Comparison of ENCODE assay signal across 1 cellular context in the genomic region with DNA sequence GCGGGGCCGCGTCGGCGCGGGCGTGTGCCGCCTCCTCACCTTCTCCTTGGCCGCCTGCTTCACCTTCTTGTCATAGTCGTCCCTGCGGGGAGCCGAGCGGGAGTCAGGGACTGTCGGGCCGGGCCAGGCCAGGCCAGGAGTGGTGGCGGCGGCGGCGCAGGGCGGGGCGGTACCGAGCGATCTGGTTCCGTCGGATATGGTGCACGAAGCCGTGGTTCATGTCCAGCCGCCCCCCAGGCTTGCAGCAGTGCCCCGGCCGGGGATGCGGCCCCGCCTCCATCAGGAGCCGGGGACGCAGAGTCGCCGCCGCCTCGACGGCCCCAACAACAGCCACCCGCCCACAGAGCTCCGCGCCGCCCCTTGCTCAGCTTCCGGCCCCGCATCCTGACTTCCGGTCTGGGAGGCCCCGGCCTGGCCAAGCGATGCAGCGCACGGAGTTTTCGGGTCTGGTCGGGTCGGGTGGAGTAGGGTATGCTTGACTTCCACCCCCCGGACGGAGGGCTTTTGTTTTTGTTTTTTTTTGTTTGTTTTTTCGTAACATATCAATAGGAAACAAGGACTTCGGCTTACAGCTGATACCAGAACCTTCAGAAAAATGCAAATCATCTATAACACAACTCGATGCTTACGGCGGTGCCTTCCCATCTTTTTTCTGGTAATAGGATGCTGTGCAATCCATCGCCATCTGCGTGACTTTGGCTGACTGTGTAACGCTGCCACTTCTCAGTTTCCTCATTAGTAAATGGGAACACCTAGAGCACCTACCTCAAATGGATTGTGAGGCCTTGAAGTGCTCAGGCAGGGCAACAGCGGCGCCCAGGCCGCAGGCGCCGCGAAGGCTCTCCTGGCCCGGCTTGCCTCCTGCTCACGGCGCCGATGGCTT.
TF ChIP-seq lines count a peak whose summit lies in the region.

Gene C2orf68 (minus strand): TSS at position 362 of the 883 bp plus-strand sequence. CDS start 82 bp downstream, at position 280.

TF ChIP-seq in HepG2, 621 proteins besides CTCF, POLR2A, EP300 and RAD21 (continued from another document and continues in another):
- TF ChIP-seq, protein P1, sequence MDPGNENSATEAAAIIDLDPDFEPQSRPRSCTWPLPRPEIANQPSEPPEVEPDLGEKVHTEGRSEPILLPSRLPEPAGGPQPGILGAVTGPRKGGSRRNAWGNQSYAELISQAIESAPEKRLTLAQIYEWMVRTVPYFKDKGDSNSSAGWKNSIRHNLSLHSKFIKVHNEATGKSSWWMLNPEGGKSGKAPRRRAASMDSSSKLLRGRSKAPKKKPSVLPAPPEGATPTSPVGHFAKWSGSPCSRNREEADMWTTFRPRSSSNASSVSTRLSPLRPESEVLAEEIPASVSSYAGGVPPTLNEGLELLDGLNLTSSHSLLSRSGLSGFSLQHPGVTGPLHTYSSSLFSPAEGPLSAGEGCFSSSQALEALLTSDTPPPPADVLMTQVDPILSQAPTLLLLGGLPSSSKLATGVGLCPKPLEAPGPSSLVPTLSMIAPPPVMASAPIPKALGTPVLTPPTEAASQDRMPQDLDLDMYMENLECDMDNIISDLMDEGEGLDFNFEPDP (CRISPR knock-in tag; conservative IDR thresholded peaks at IDR 0.05): no peak
- no peak for TF ChIP-seq ZBTB7A (CRISPR knock-in tag; IDR thresholded peaks at IDR 0.05)
- no peak for TF ChIP-seq ATF1 (CRISPR knock-in tag; IDR thresholded peaks at IDR 0.05)
- TF ChIP-seq, protein P2, sequence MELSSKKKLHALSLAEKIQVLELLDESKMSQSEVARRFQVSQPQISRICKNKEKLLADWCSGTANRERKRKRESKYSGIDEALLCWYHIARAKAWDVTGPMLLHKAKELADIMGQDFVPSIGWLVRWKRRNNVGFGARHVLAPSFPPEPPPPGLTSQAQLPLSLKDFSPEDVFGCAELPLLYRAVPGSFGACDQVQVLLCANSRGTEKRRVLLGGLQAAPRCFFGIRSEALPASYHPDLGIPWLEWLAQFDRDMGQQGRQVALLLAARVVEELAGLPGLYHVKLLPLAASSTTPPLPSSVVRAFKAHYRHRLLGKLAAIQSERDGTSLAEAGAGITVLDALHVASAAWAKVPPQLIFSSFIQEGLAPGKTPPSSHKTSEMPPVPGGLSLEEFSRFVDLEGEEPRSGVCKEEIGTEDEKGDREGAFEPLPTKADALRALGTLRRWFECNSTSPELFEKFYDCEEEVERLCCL (CRISPR knock-in tag; IDR thresholded peaks at IDR 0.05; ENCODE audit: borderline replicate concordance): no peak
- TF ChIP-seq ASH2L (IDR thresholded peaks at IDR 0.05; ENCODE audit: insufficient read length, low read depth, low read length): peak; percentile 98
- TF ChIP-seq NFE2L1 (CRISPR knock-in tag; IDR thresholded peaks at IDR 0.05; ENCODE audit: borderline replicate concordance): no peak
- TF ChIP-seq ZZZ3 (CRISPR knock-in tag; IDR thresholded peaks at IDR 0.05; ENCODE audit: borderline replicate concordance): no peak; the same call in 1 of the 2 replicates
- TF ChIP-seq ZNF7 (CRISPR knock-in tag; IDR thresholded peaks at IDR 0.05): no peak
- no peak for TF ChIP-seq ZNF292 (CRISPR knock-in tag; IDR thresholded peaks at IDR 0.05; ENCODE audit: borderline replicate concordance, low read depth)
- peak; percentile 94 for TF ChIP-seq SAP130 (CRISPR knock-in tag; IDR thresholded peaks at IDR 0.05; ENCODE audit: low read depth)
- TF ChIP-seq PAWR (CRISPR knock-in tag; IDR thresholded peaks at IDR 0.05; ENCODE audit: borderline replicate concordance): 0 out of 2 replicates have a peak, but pooled peaks have one; percentile 91
- no peak for TF ChIP-seq ZSCAN30 (CRISPR knock-in tag; IDR thresholded peaks at IDR 0.05)
- peak; percentile 47; the same call in 1 of the 2 replicates for TF ChIP-seq ZNF124 (CRISPR knock-in tag; IDR thresholded peaks at IDR 0.05)
- TF ChIP-seq AGO1 (IDR thresholded peaks at IDR 0.05; ENCODE audit: low read depth, low read length, poor library complexity, severe bottlenecking): peak; percentile 83
- TF ChIP-seq CCAR2 (optimal IDR thresholded peaks at IDR 0.05; ENCODE audit: low read depth, low read length): no peak
- TF ChIP-seq ZSCAN12 (CRISPR knock-in tag; IDR thresholded peaks at IDR 0.05): peak; percentile 90; the same call in 1 of the 2 replicates
- peak; percentile 72 for TF ChIP-seq ELF3 (CRISPR knock-in tag; IDR thresholded peaks at IDR 0.05)
- TF ChIP-seq JUNB (CRISPR knock-in tag; IDR thresholded peaks at IDR 0.05; ENCODE audit: borderline replicate concordance): no peak
- no peak; the same call in 1 of the 2 replicates for TF ChIP-seq MIER2 (CRISPR knock-in tag; IDR thresholded peaks at IDR 0.05)
- TF ChIP-seq TEAD2 (CRISPR knock-in tag; IDR thresholded peaks at IDR 0.05): no peak
- TF ChIP-seq, protein P3, sequence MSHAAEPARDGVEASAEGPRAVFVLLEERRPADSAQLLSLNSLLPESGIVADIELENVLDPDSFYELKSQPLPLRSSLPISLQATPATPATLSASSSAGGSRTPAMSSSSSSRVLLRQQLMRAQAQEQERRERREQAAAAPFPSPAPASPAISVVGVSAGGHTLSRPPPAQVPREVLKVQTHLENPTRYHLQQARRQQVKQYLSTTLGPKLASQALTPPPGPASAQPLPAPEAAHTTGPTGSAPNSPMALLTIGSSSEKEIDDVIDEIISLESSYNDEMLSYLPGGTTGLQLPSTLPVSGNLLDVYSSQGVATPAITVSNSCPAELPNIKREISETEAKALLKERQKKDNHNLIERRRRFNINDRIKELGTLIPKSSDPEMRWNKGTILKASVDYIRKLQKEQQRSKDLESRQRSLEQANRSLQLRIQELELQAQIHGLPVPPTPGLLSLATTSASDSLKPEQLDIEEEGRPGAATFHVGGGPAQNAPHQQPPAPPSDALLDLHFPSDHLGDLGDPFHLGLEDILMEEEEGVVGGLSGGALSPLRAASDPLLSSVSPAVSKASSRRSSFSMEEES (CRISPR knock-in tag; IDR thresholded peaks at IDR 0.05): peak; percentile 57
- TF ChIP-seq, protein P4, sequence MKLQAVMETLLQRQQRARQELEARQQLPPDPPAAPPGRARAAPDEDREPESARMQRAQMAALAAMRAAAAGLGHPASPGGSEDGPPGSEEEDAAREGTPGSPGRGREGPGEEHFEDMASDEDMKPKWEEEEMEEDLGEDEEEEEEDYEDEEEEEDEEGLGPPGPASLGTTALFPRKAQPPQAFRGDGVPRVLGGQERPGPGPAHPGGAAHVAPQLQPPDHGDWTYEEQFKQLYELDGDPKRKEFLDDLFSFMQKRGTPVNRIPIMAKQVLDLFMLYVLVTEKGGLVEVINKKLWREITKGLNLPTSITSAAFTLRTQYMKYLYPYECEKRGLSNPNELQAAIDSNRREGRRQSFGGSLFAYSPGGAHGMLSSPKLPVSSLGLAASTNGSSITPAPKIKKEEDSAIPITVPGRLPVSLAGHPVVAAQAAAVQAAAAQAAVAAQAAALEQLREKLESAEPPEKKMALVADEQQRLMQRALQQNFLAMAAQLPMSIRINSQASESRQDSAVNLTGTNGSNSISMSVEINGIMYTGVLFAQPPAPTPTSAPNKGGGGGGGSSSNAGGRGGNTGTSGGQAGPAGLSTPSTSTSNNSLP (IDR thresholded peaks at IDR 0.05; ENCODE audit: low read depth, low read length): no peak
- peak; percentile 85 for TF ChIP-seq PHF20 (CRISPR knock-in tag; IDR thresholded peaks at IDR 0.05)
- peak; percentile 73; the same call in 1 of the 2 replicates for TF ChIP-seq ZNF747 (CRISPR knock-in tag; IDR thresholded peaks at IDR 0.05; ENCODE audit: borderline replicate concordance)
- TF ChIP-seq NFIC (IDR thresholded peaks at IDR 0.05; ENCODE audit: low read length): no peak
- no peak for TF ChIP-seq FOXP1 (IDR thresholded peaks at IDR 0.05)
- no peak for TF ChIP-seq FOXP1 (CRISPR knock-in tag; IDR thresholded peaks at IDR 0.05)
- TF ChIP-seq ZNF446 (CRISPR knock-in tag; IDR thresholded peaks at IDR 0.05): peak; percentile 81; the same call in 1 of the 2 replicates
- no peak for TF ChIP-seq ZFP62 (CRISPR knock-in tag; IDR thresholded peaks at IDR 0.05)
- no peak; the same call in 1 of the 2 replicates for TF ChIP-seq TOPORS (CRISPR knock-in tag; IDR thresholded peaks at IDR 0.05)
- peak; percentile 82; the same call in 1 of the 2 replicates for TF ChIP-seq ZNF543 (CRISPR knock-in tag; IDR thresholded peaks at IDR 0.05)
- peak; percentile 67; the same call in 1 of the 2 replicates for TF ChIP-seq ZNF264 (CRISPR knock-in tag; IDR thresholded peaks at IDR 0.05)
- peak; percentile 81; the same call in 1 of the 2 replicates for TF ChIP-seq ZFP1 (CRISPR knock-in tag; IDR thresholded peaks at IDR 0.05)
- peak; percentile 98 for TF ChIP-seq KDM2A (CRISPR knock-in tag; IDR thresholded peaks at IDR 0.05; ENCODE audit: borderline replicate concordance, low read depth)
- TF ChIP-seq ZKSCAN1 (IDR thresholded peaks at IDR 0.05; ENCODE audit: low read length): no peak
- 0 out of 2 replicates have a peak, but pooled peaks have one; percentile 94 for TF ChIP-seq DNMT1 (CRISPR knock-in tag; IDR thresholded peaks at IDR 0.05)
- peak; percentile 86; the same call in 1 of the 2 replicates for TF ChIP-seq ZNF724P (CRISPR knock-in tag; IDR thresholded peaks at IDR 0.05; ENCODE audit: borderline replicate concordance)
- peak; percentile 63 for TF ChIP-seq U2AF1 (optimal IDR thresholded peaks at IDR 0.05; ENCODE audit: low read depth, low read length)
- TF ChIP-seq CEBPB (IDR thresholded peaks at IDR 0.05; ENCODE audit: borderline replicate concordance, low read depth, low read length): no peak
- TF ChIP-seq, protein P5, sequence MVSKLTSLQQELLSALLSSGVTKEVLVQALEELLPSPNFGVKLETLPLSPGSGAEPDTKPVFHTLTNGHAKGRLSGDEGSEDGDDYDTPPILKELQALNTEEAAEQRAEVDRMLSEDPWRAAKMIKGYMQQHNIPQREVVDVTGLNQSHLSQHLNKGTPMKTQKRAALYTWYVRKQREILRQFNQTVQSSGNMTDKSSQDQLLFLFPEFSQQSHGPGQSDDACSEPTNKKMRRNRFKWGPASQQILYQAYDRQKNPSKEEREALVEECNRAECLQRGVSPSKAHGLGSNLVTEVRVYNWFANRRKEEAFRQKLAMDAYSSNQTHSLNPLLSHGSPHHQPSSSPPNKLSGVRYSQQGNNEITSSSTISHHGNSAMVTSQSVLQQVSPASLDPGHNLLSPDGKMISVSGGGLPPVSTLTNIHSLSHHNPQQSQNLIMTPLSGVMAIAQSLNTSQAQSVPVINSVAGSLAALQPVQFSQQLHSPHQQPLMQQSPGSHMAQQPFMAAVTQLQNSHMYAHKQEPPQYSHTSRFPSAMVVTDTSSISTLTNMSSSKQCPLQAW (CRISPR knock-in tag; IDR thresholded peaks at IDR 0.05): no peak; the same call in 1 of the 2 replicates
- TF ChIP-seq KAT8 (CRISPR knock-in tag; IDR thresholded peaks at IDR 0.05): peak; percentile 97
- no peak for TF ChIP-seq RARG (CRISPR knock-in tag; IDR thresholded peaks at IDR 0.05; ENCODE audit: low read depth)
- TF ChIP-seq, protein P6, sequence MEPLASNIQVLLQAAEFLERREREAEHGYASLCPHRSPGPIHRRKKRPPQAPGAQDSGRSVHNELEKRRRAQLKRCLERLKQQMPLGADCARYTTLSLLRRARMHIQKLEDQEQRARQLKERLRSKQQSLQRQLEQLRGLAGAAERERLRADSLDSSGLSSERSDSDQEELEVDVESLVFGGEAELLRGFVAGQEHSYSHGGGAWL (CRISPR knock-in tag; IDR thresholded peaks at IDR 0.05): peak; percentile 93
- TF ChIP-seq FOXJ3 (CRISPR knock-in tag; IDR thresholded peaks at IDR 0.05; ENCODE audit: borderline replicate concordance): peak; percentile 39; the same call in 1 of the 2 replicates
- TF ChIP-seq GATAD2A (CRISPR knock-in tag; IDR thresholded peaks at IDR 0.05): peak; percentile 63
- TF ChIP-seq ZNF343 (CRISPR knock-in tag; IDR thresholded peaks at IDR 0.05): no peak; the same call in 1 of the 2 replicates
- TF ChIP-seq TFDP1 (CRISPR knock-in tag; IDR thresholded peaks at IDR 0.05; ENCODE audit: borderline replicate concordance): peak; percentile 94; the same call in 1 of the 2 replicates
- TF ChIP-seq ZNF713 (CRISPR knock-in tag; IDR thresholded peaks at IDR 0.05): no peak; the same call in 1 of the 2 replicates
- TF ChIP-seq, protein P7, sequence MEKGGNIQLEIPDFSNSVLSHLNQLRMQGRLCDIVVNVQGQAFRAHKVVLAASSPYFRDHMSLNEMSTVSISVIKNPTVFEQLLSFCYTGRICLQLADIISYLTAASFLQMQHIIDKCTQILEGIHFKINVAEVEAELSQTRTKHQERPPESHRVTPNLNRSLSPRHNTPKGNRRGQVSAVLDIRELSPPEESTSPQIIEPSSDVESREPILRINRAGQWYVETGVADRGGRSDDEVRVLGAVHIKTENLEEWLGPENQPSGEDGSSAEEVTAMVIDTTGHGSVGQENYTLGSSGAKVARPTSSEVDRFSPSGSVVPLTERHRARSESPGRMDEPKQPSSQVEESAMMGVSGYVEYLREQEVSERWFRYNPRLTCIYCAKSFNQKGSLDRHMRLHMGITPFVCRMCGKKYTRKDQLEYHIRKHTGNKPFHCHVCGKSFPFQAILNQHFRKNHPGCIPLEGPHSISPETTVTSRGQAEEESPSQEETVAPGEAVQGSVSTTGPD (CRISPR knock-in tag; IDR thresholded peaks at IDR 0.05): no peak
- TF ChIP-seq ATM (IDR thresholded peaks at IDR 0.05; ENCODE audit: borderline replicate concordance): no peak
- TF ChIP-seq, protein P8, sequence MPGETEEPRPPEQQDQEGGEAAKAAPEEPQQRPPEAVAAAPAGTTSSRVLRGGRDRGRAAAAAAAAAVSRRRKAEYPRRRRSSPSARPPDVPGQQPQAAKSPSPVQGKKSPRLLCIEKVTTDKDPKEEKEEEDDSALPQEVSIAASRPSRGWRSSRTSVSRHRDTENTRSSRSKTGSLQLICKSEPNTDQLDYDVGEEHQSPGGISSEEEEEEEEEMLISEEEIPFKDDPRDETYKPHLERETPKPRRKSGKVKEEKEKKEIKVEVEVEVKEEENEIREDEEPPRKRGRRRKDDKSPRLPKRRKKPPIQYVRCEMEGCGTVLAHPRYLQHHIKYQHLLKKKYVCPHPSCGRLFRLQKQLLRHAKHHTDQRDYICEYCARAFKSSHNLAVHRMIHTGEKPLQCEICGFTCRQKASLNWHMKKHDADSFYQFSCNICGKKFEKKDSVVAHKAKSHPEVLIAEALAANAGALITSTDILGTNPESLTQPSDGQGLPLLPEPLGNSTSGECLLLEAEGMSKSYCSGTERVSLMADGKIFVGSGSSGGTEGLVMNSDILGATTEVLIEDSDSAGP (CRISPR knock-in tag; IDR thresholded peaks at IDR 0.05; ENCODE audit: borderline replicate concordance): peak; percentile 92
